24 cellular contexts compared by ENCODE assay signal in the genomic region with DNA sequence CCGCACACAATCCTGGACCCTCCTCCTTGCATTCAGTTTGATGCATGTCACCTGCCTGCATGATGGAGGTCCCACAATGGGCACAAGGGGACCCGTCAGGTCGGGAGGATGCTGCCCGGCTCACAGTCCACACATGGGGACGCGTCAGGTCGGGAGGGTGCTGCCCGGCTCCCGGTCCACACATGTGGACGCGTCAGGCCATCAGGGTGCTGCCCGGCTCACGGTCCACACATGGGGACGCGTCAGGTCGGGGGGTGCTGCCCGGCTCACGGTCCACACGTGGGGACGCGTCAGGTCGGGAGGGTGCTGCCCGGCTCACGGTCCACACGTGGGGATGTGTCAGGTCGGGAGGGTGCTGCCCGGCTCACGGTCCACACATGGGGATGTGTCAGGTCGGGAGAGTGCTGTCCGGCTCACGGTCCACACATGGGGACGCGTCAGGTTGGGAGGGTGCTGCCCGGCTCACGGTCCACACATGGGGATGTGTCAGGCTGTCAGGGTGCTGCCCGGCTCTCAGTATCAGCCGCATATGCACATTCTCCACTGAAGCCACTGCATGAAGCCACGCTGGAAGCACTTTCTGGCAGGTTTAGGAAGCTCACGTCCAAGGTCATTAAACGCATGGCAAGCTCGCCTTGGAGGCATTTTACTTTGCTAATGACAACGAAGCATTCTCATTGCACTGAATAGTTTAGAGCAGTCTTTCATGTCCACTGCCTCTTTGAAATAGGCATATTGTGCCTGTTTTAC.
"Had no signal": no experiment of that assay in that cellular context is flagged by ENCODE, and none has a peak within 500 bp of the region (broad histone marks: within the 10 kb centered on the region; RNA-seq: fewer than 3 reads in every experiment).

No MANE protein-coding gene starts in this region.

- H3K36me3 ChIP-seq: adrenal gland, colonic mucosa, esophagus squamous epithelium, gastrocnemius medialis, neural progenitor cell, prostate gland, stomach, thoracic aorta had no signal

- H3K27me3 Mint-ChIP-seq: type B pancreatic cell had no signal

- ATAC-seq: activated CD8-positive, alpha-beta T cell treated with anti-CD3 and anti-CD28 coated beads, Interleukin-2, amount 10 ng/mL, durations not matched to agents 7 days and 5 days; activated naive CD4-positive, alpha-beta T cell treated with anti-CD3 and anti-CD28 coated beads, Interleukin-2, amount 50 U/mL, for 72 hours; gastrocnemius medialis; left colon; naive thymus-derived CD8-positive, alpha-beta T cell; right cardiac atrium; SK-N-SH treated with all-trans-retinoic acid at 6 μM for 48 hours; T-cell had no signal

- DNase-seq: activated CD4-positive, alpha-beta T cell treated with anti-CD3 and anti-CD28 coated beads, Interleukin-2, amount 50 U/mL, for 1 hour; activated CD4-positive, CD25-positive, alpha-beta regulatory T cell treated with anti-CD3 and anti-CD28 coated beads, Interleukin-2, amount 50 U/mL, for 72 hours; activated CD8-positive, alpha-beta T cell treated with anti-CD3 and anti-CD28 coated beads, Interleukin-2, amount 10 ng/mL, durations not matched to agents 7 days and 5 days; adrenal gland; central memory CD4-positive, alpha-beta T cell; colonic mucosa; endodermal cell; esophagus squamous epithelium; gastrocnemius medialis; naive thymus-derived CD8-positive, alpha-beta T cell; stimulated activated CD4-positive, alpha-beta T cell treated with anti-CD3 and anti-CD28 coated beads, Interleukin-1b, Interleukin-23, amount 100 ng/mL, for 48 hours; stomach; T-cell had no signal

- H3K36me3 Mint-ChIP-seq: activated naive CD4-positive, alpha-beta T cell treated with anti-CD3 and anti-CD28 coated beads, Interleukin-2, amount 50 U/mL, for 72 hours; naive thymus-derived CD8-positive, alpha-beta T cell; T-cell had no signal

- H3K27ac ChIP-seq: adrenal gland, colonic mucosa, esophagus squamous epithelium, gastrocnemius medialis, neural progenitor cell, prostate gland, thoracic aorta, VCaP had no signal

- H3K9me3 Mint-ChIP-seq: activated naive CD4-positive, alpha-beta T cell treated with anti-CD3 and anti-CD28 coated beads, Interleukin-2, amount 50 U/mL, for 72 hours; activated T-helper 1 cell treated with anti-CD3 and anti-CD28 coated beads, Interleukin-12 subunit alpha, Interleukin-12 subunit beta, Interleukin-2, Interleukin-4 antibody, amounts not matched to agents 30 ng/mL and 10 ng/mL and 1 ng/mL, durations not matched to agents 14 hours and 24 hours and 36 hours; endodermal cell; naive thymus-derived CD8-positive, alpha-beta T cell; T-cell; T-helper 2 cell treated with Interferon-gamma antibody and Interleukin-4, amounts not matched to agents 5 μg/mL and 100 μg/mL, for 36 hours; type B pancreatic cell had no signal

- H3K27ac Mint-ChIP-seq: activated CD8-positive, alpha-beta T cell treated with anti-CD3 and anti-CD28 coated beads, Interleukin-2, amount 10 ng/mL, durations not matched to agents 7 days and 5 days; activated naive CD4-positive, alpha-beta T cell treated with anti-CD3 and anti-CD28 coated beads, Interleukin-2, amount 50 U/mL, for 72 hours; activated T-helper 1 cell treated with anti-CD3 and anti-CD28 coated beads, Interleukin-12 subunit alpha, Interleukin-12 subunit beta, Interleukin-2, Interleukin-4 antibody, amounts not matched to agents 30 ng/mL and 10 ng/mL and 1 ng/mL, durations not matched to agents 14 hours and 24 hours and 36 hours; endodermal cell; naive thymus-derived CD8-positive, alpha-beta T cell; neural progenitor cell; T-cell; T-helper 2 cell treated with Interferon-gamma antibody and Interleukin-4, amounts not matched to agents 5 μg/mL and 100 μg/mL, for 36 hours; type B pancreatic cell had no signal

- H3K4me3 Mint-ChIP-seq: activated CD8-positive, alpha-beta T cell treated with anti-CD3 and anti-CD28 coated beads, Interleukin-2, amount 10 ng/mL, durations not matched to agents 7 days and 5 days; activated T-helper 1 cell treated with anti-CD3 and anti-CD28 coated beads, Interleukin-12 subunit alpha, Interleukin-12 subunit beta, Interleukin-2, Interleukin-4 antibody, amounts not matched to agents 30 ng/mL and 10 ng/mL and 1 ng/mL, durations not matched to agents 14 hours and 24 hours and 36 hours; endodermal cell; naive thymus-derived CD8-positive, alpha-beta T cell; neural progenitor cell; T-cell; T-helper 2 cell treated with Interferon-gamma antibody and Interleukin-4, amounts not matched to agents 5 μg/mL and 100 μg/mL, for 36 hours; type B pancreatic cell had no signal

- H3K9me3 ChIP-seq: adrenal gland, colonic mucosa, gastrocnemius medialis, prostate gland, thoracic aorta had no signal

- H3K4me1 ChIP-seq: colonic mucosa, prostate gland had no signal

- H3K4me3 ChIP-seq: adrenal gland, colonic mucosa, esophagus squamous epithelium, gastrocnemius medialis, neural progenitor cell, prostate gland, stomach, thoracic aorta had no signal
